10 cellular contexts compared by ENCODE assay signal in the genomic region with DNA sequence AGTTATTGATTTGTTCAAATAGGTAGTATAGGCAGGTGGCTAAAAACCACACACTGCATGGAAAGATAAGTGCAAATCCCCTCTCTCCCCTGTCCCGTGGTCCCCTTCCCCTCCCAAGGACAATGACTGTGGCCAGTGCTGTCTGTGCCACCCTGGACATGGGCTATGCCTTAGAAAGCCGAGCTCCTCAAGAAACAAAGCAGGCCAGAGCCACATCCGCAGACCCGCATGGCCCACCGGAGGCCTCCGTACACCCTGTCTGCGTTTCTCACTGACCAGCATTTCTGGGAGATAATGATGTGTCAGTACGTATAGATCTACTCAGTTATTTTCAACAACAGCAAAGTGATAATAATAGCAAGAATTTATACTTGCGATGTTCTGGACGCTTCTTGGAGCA. TPM values are rescaled to one million over a fixed set of nuclear protein-coding genes. Genes with fewer than 3 reads are reported as not detected.
"Had no signal": no experiment of that assay in that cellular context is flagged by ENCODE, and none has a peak within 500 bp of the region (broad histone marks: within the 10 kb centered on the region; RNA-seq: fewer than 3 reads in every experiment).

No MANE protein-coding gene starts in this region.

- DNase-seq: H9, HCEC 1CT, KBM-7 had no signal

- FAIRE-seq: H1, H54, HepG2 had no signal

- H3K4me3 ChIP-seq: GM23338 had no signal

- ATAC-seq: HepG2 had no signal

- H3K27ac ChIP-seq: HL-60 had no signal

RNA-seq across cellular contexts. Expression of a gene that starts 33.1 kb away (rescaled TPM):
- total RNA-seq: HepG2, HT1080 had no signal
- polyA plus RNA-seq: GM23338, HepG2, IgD-negative memory B cell had no signal

RNA-seq across cellular contexts. Expression of a gene that starts 33.2 kb away (rescaled TPM):
- total RNA-seq: HepG2 had no signal
- polyA plus RNA-seq: HepG2, IgD-negative memory B cell had no signal
